ENCODE assay signal across 8 cellular contexts in the genomic region with DNA sequence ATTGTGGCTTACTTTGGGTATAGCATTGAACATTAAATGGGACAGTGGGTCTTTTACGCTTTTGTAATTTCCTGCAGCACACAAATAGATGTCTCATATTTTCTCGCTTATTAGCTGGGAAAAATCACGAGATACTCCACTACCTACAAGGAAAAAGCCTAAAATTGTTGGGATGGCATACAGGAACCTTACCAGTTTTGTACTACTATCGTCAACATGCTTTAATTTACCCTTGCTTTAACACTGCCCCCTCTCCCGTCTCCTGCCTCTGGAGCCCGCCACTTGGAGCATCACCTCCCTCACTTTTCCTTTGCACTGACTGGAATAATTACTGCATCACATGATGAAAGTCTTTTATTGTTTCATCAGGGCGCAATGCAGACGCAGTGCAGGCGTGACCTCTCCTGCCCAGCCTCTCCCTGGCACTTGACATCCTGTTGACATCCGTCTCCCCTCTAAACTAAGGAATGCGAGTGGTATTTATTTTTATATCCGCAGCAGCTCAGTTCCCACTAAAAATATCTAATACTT. TPM values are rescaled to one million over a fixed set of nuclear protein-coding genes. Genes with fewer than 3 reads are reported as not detected.
DNase-seq lines count a peak whose midpoint lies in the region; ATAC-seq, FAIRE-seq and TF ChIP-seq lines count a peak whose summit lies in the region.

No MANE protein-coding gene starts in this region.

- peaks cover 21% of the 10 kb centered on the region for H3K4me1 Mint-ChIP-seq in activated naive CD4-positive, alpha-beta T cell treated with anti-CD3 and anti-CD28 coated beads, Interleukin-2, amount 50 U/mL, for 24 hours
- H3K4me1 Mint-ChIP-seq in neural progenitor cell: peaks cover 21% of the 10 kb centered on the region

- TF ChIP-seq CTCF in HL-60 (IDR thresholded peaks at IDR 0.05; ENCODE audit: insufficient read depth, low read length) (no peak), neural progenitor cell (IDR thresholded peaks at IDR 0.05) (no peak)

- H3K9ac ChIP-seq in BLaER1 (peak overlapping the region; percentile 100), neural progenitor cell (peak overlapping the region; percentile 87)

- no peak overlapping the region for H2AFZ ChIP-seq in neural progenitor cell (replicated peaks)

- peak overlapping the region; percentile 99 for H3K4me3 Mint-ChIP-seq in activated naive CD4-positive, alpha-beta T cell treated with anti-CD3 and anti-CD28 coated beads, Interleukin-2, amount 50 U/mL, for 24 hours
- H3K4me3 Mint-ChIP-seq in neural progenitor cell: peak overlapping the region; percentile 93

- H3K9me3 ChIP-seq in BLaER1 (no peaks in the 10 kb centered on the region), neural progenitor cell (ENCODE audit: low read depth) (no peaks in the 10 kb centered on the region)

- no peak for ATAC-seq in HG03521 (IDR thresholded peaks at IDR 0.05; ENCODE audit: unreplicated experiment)

- H3K27ac Mint-ChIP-seq in activated naive CD4-positive, alpha-beta T cell treated with anti-CD3 and anti-CD28 coated beads, Interleukin-2, amount 50 U/mL, for 24 hours: peak overlapping the region; percentile 100
- H3K27ac Mint-ChIP-seq in neural progenitor cell: peak overlapping the region; percentile 100

- H3K27me3 Mint-ChIP-seq in activated naive CD4-positive, alpha-beta T cell treated with anti-CD3 and anti-CD28 coated beads, Interleukin-2, amount 50 U/mL, for 24 hours: no peaks in the 10 kb centered on the region
- peaks cover 10% of the 10 kb centered on the region for H3K27me3 Mint-ChIP-seq in neural progenitor cell (ENCODE audit: insufficient read depth, low read depth)

- peaks cover 13% of the 10 kb centered on the region for H3K36me3 Mint-ChIP-seq in activated naive CD4-positive, alpha-beta T cell treated with anti-CD3 and anti-CD28 coated beads, Interleukin-2, amount 50 U/mL, for 24 hours
- peaks cover 5% of the 10 kb centered on the region for H3K36me3 Mint-ChIP-seq in neural progenitor cell

- H3K9me3 Mint-ChIP-seq in activated naive CD4-positive, alpha-beta T cell treated with anti-CD3 and anti-CD28 coated beads, Interleukin-2, amount 50 U/mL, for 24 hours: no peaks in the 10 kb centered on the region
- H3K9me3 Mint-ChIP-seq in neural progenitor cell: no peaks in the 10 kb centered on the region

- peaks cover 49% of the 10 kb centered on the region for H3K79me2 ChIP-seq in neural progenitor cell (ENCODE audit: low read depth)

- peak overlapping the region; percentile 99 for H3K27ac ChIP-seq in BLaER1
- peak overlapping the region; percentile 98 for H3K27ac ChIP-seq in HL-60 (replicated peaks)
- H3K27ac ChIP-seq in neural progenitor cell: peak overlapping the region; percentile 98

- H3K4me1 ChIP-seq in BLaER1 (peaks cover 27% of the 10 kb centered on the region), neural progenitor cell (peaks cover 12% of the 10 kb centered on the region)

- H3K4me2 ChIP-seq in BLaER1 (peak overlapping the region; percentile 96), neural progenitor cell (peak overlapping the region; percentile 76)

- H3K36me3 ChIP-seq in BLaER1: peaks cover 21% of the 10 kb centered on the region
- H3K36me3 ChIP-seq in neural progenitor cell: peaks cover 9% of the 10 kb centered on the region

- no peak for FAIRE-seq in urothelium cell line (lab: Jason Lieb, UNC)

- peaks cover 37% of the 10 kb centered on the region for H3F3A ChIP-seq in neural progenitor cell (ENCODE audit: low read depth)

- peak overlapping the region; percentile 98 for H3K4me3 ChIP-seq in BLaER1
- peak overlapping the region; percentile 27 for H3K4me3 ChIP-seq in HL-60 (replicated peaks; ENCODE audit: insufficient read depth, low read length)
- H3K4me3 ChIP-seq in neural progenitor cell: peak overlapping the region; percentile 72

- H3K27me3 ChIP-seq in BLaER1: no peaks in the 10 kb centered on the region
- no peaks in the 10 kb centered on the region for H3K27me3 ChIP-seq in HL-60 (ENCODE audit: insufficient read depth, poor library complexity, severe bottlenecking)
- no peaks in the 10 kb centered on the region for H3K27me3 ChIP-seq in neural progenitor cell

- DNase-seq in HL-60 (ENCODE audit: low read depth in 1 of 2, low spot score in 1 of 2) (peak; percentile 28 to 71), NOMO-1 (lab: John Stamatoyannopoulos, UW; ENCODE audit: unreplicated experiment in 2 of 2) (peak; percentile 34 to 48), glomerular endothelial cell (ENCODE audit: extremely low read depth, low read depth, low spot score) (peak; percentile 82), neural progenitor cell (ENCODE audit: low spot score) (peak; percentile 33), urothelium cell line (ENCODE audit: low spot score) (peak; percentile 83)

- H4K20me1 ChIP-seq in BLaER1 (peaks cover 39% of the 10 kb centered on the region), neural progenitor cell (ENCODE audit: low read depth) (peaks cover 22% of the 10 kb centered on the region)

RNA-seq across cellular contexts. Expression of a gene that starts 1.0 kb away (rescaled TPM):
- total RNA-seq in glomerular endothelial cell (45.0 and 85.2 TPM in 2 replicates), neural progenitor cell (ENCODE audit: low replicate concordance) (131 and 153 TPM in 2 replicates)

RNA-seq across cellular contexts. Expression of a gene that starts 53.0 kb away (rescaled TPM):
- total RNA-seq in glomerular endothelial cell (not detected in 2 replicates), neural progenitor cell (ENCODE audit: low replicate concordance) (2.5 and 3.7 TPM in 2 replicates)

Comparison
In these comparisons a context has a peak if more than half of its experiments do, and no peak if none do; other contexts are left out.
1. H3K4me3 ChIP-seq: peak in every context shown above with its lines; median percentile 98 in BLaER1; 72 in neural progenitor cell; 27 in HL-60.
2. DNase-seq: peak in every context shown above with its lines; median percentile 83 in urothelium cell line; 82 in glomerular endothelial cell; 50 in HL-60; 41 in NOMO-1; 33 in neural progenitor cell.